In genomic region chr16:25005445-25006306, GRCh38 we compare ENCODE assay signal across 1 cellular context.
TF ChIP-seq lines count a peak whose summit lies in the region.

No MANE protein-coding gene starts in this region.

TF ChIP-seq in H1, 55 proteins besides CTCF, POLR2A, EP300 and RAD21:
- TF ChIP-seq CEBPB (IDR thresholded peaks at IDR 0.05; ENCODE audit: low read depth, low read length) (peak; percentile 99), CHD1 (IDR thresholded peaks at IDR 0.05; ENCODE audit: low read depth, low read length) (no peak), SP4 (IDR thresholded peaks at IDR 0.05; ENCODE audit: low read length) (no peak), TBP (IDR thresholded peaks at IDR 0.05; ENCODE audit: low read depth, low read length) (no peak), SUZ12 (IDR thresholded peaks at IDR 0.05; ENCODE audit: low read length) (no peak), TCF12 (IDR thresholded peaks at IDR 0.05; ENCODE audit: low read depth, low read length) (no peak)
